In genomic region chr5:176881021-176881749, GRCh38 we compare ENCODE assay signal across 21 cellular contexts. TPM values are rescaled to one million over a fixed set of nuclear protein-coding genes. Genes with fewer than 3 reads are reported as not detected.
A peak's percentile ranks its signal among the peaks of the same experiment; 100 is the strongest.
DNase-seq lines count a peak whose midpoint lies in the region; ATAC-seq, FAIRE-seq and TF ChIP-seq lines count a peak whose summit lies in the region.
"Had no signal": no experiment of that assay in that cellular context is flagged by ENCODE, and none has a peak within 500 bp of the region (broad histone marks: within the 10 kb centered on the region; RNA-seq: fewer than 3 reads in every experiment).

No MANE protein-coding gene starts in this region.

- intact Hi-C loops in spleen (cut with DNase I; ENCODE audit: low total_unique reads): no loop called here

- H3K4me3 ChIP-seq in neural progenitor cell (no peak overlapping the region), spleen (no peak overlapping the region)
- H3K4me3 ChIP-seq: A549, BLaER1, GM23248, HAP-1 had no signal

- H2AFZ ChIP-seq in neural progenitor cell (replicated peaks): no peak overlapping the region
- H2AFZ ChIP-seq: GM23248 had no signal

- ATAC-seq in WTC11: no peak
- ATAC-seq: A549 had no signal

- no peak overlapping the region for H3K4me2 ChIP-seq in neural progenitor cell
- H3K4me2 ChIP-seq: A549, BLaER1 had no signal

- H3K36me3 ChIP-seq in neural progenitor cell: no peaks in the 10 kb centered on the region
- peaks cover 0 to 71% (median 9%) of the 10 kb centered on the region in 6 donors for H3K36me3 ChIP-seq in spleen
- H3K36me3 ChIP-seq: BLaER1, HAP-1 had no signal

- H3K27me3 Mint-ChIP-seq in WTC11 (ENCODE audit: low read depth) (no peaks in the 10 kb centered on the region), neural progenitor cell (ENCODE audit: insufficient read depth, low read depth) (peaks cover 30% of the 10 kb centered on the region)

- H3K4me1 Mint-ChIP-seq in WTC11 (no peaks in the 10 kb centered on the region), neural progenitor cell (peaks cover 38% of the 10 kb centered on the region)

- CTCF ChIA-PET in WTC11 (lab: Charles Lee): interaction anchor here (1.1 to 2.0 kb wide), 3 partner anchors 181 to 221 kb away, joined by 3 to 9 read pairs (median 6); no protein-coding TSS in a partner anchor

- 86 to 92% (median 90%) methylated on average over 18 to 28 of the region's 28 CpGs for WGBS in spleen, 5 donors

- H3K4me3 Mint-ChIP-seq in WTC11 (no peak overlapping the region), neural progenitor cell (no peak overlapping the region)
- H3K4me3 Mint-ChIP-seq: CD14-positive monocyte; CD4-positive, alpha-beta memory T cell had no signal

- no peak for FAIRE-seq in RCC 7860 (lab: Jason Lieb, UNC)
- FAIRE-seq: A549, HTR-8/SVneo had no signal

- H3K27ac ChIP-seq in neural progenitor cell (no peak overlapping the region), spleen (no peak overlapping the region), substantia nigra (ENCODE audit: low read depth, low read length, poor library complexity, severe bottlenecking) (no peak overlapping the region)
- H3K27ac ChIP-seq: A549, BLaER1, GM23248 had no signal

- no peaks in the 10 kb centered on the region for H3K27me3 ChIP-seq in neural progenitor cell
- peaks cover 0 to 41% (median 5%) of the 10 kb centered on the region in 7 donors for H3K27me3 ChIP-seq in spleen (replicated peaks in 1 of 7)

- H3K9me3 Mint-ChIP-seq in WTC11: no peaks in the 10 kb centered on the region
- H3K9me3 Mint-ChIP-seq in neural progenitor cell: no peaks in the 10 kb centered on the region
- H3K9me3 Mint-ChIP-seq: CD14-positive monocyte; CD4-positive, alpha-beta memory T cell; IgD-negative memory B cell had no signal

- H3K4me1 ChIP-seq in neural progenitor cell (peaks cover 16% of the 10 kb centered on the region), spleen (peaks cover 0 to 13% (median 0%) of the 10 kb centered on the region in 6 donors)
- H3K4me1 ChIP-seq: A549, HAP-1 had no signal

- DNase-seq in GM10266 (ENCODE audit: extremely low spot score) (peak; percentile 22), WTC11 (ENCODE audit: low spot score) (no peak), neural progenitor cell (ENCODE audit: low spot score) (no peak), spleen (peak; percentile 71), substantia nigra (lab: John Stamatoyannopoulos, UW) (no peak), RCC 7860 (ENCODE audit: low spot score) (no peak), superior temporal gyrus (ENCODE audit: extremely low spot score) (no peak), hippocampal formation (lab: John Stamatoyannopoulos, UW) (no peak)
- DNase-seq: CD4-positive, alpha-beta memory T cell; DMS153; DMS79; GDM1; GM23248; KBM-7 had no signal

- peaks cover 12% of the 10 kb centered on the region for H3F3A ChIP-seq in neural progenitor cell (ENCODE audit: low read depth)

- POLR2A ChIA-PET in WTC11 (lab: Charles Lee): no interaction called here

- TF ChIP-seq CTCF in GM10266 (IDR thresholded peaks at IDR 0.05; ENCODE audit: control insufficient read depth, insufficient read depth, low read depth, missing control alignments): no peak
- TF ChIP-seq CTCF in WTC11 (IDR thresholded peaks at IDR 0.05): no peak
- no peak for TF ChIP-seq CTCF in neural progenitor cell (IDR thresholded peaks at IDR 0.05)
- no peak for TF ChIP-seq CTCF in spleen (IDR thresholded peaks at IDR 0.05 in 8 of 11, conservative IDR thresholded peaks at IDR 0.05 in 3 of 11)

- H3K36me3 Mint-ChIP-seq in WTC11 (no peaks in the 10 kb centered on the region), neural progenitor cell (no peaks in the 10 kb centered on the region)
- H3K36me3 Mint-ChIP-seq: CD4-positive, alpha-beta memory T cell; IgD-negative memory B cell had no signal

- no peaks in the 10 kb centered on the region for H4K20me1 ChIP-seq in neural progenitor cell (ENCODE audit: low read depth)

- H3K27ac Mint-ChIP-seq in WTC11: peak overlapping the region; percentile 72; the same call in 1 of the 2 replicates
- H3K27ac Mint-ChIP-seq in neural progenitor cell: peak overlapping the region; percentile 60
- H3K27ac Mint-ChIP-seq: CD4-positive, alpha-beta memory T cell; IgD-negative memory B cell had no signal

- no peak for TF ChIP-seq POLR2A in spleen (IDR thresholded peaks at IDR 0.05)

- no peaks in the 10 kb centered on the region for H3K79me2 ChIP-seq in neural progenitor cell (ENCODE audit: low read depth)

- H3K9me3 ChIP-seq in neural progenitor cell (ENCODE audit: low read depth): no peaks in the 10 kb centered on the region
- no peaks in the 10 kb centered on the region for H3K9me3 ChIP-seq in spleen
- H3K9me3 ChIP-seq: A549, BLaER1, HAP-1 had no signal

- no peak overlapping the region for H3K9ac ChIP-seq in neural progenitor cell
- H3K9ac ChIP-seq: BLaER1, GM23248 had no signal

TF ChIP-seq in WTC11, 78 proteins besides CTCF, POLR2A, EP300 and RAD21:
- TF ChIP-seq ZNF219 (CRISPR knock-in tag; IDR thresholded peaks at IDR 0.05; ENCODE audit: borderline replicate concordance) (no peak), HMGXB4 (CRISPR knock-in tag; IDR thresholded peaks at IDR 0.05) (no peak)

RNA-seq across cellular contexts. Expression of gene HK3, which starts 18.0 kb away (rescaled TPM):
- total RNA-seq in WTC11 (2021): 0.17 to 0.18 TPM in 2 of 3 replicates, not detected in the other
- total RNA-seq in neural progenitor cell (ENCODE audit: low replicate concordance): not detected in 2 replicates
- total RNA-seq in spleen: 100 to 1,000 TPM in 6 of 7 donors, 10 to 100 TPM in 1; 72.8 to 369 (median 170) TPM
- 100 to 1,000 TPM in 2 of 3 donors, 10 to 100 TPM in 1; 38.8 to 199 (median 151) TPM for polyA plus RNA-seq in spleen
- total RNA-seq: Daoy, GM23248 had no signal
- polyA plus RNA-seq: CD4-positive, alpha-beta memory T cell; GM23248; IgD-negative memory B cell had no signal

Comparison
In these comparisons a context has a peak if more than half of its experiments do, and no peak if none do; other contexts are left out.
1. DNase-seq: peak in GM10266 (single experiment) and spleen (single experiment); none in WTC11 (single experiment), neural progenitor cell (single experiment), substantia nigra (0 of 49), RCC 7860 (single experiment), superior temporal gyrus (single experiment) and hippocampal formation (0 of 2).
2. RNA of gene HK3, which starts 18.0 kb away (total RNA-seq): 72.8 to 369 TPM in spleen; 0.17 to 0.18 TPM in WTC11 and not detected in neural progenitor cell; every median in the first group is over 10 times any median in the second.